ENCODE assay signal across 12 cellular contexts in genomic region chr4:140497428-140497775, GRCh38. TPM values are rescaled to one million over a fixed set of nuclear protein-coding genes. Genes with fewer than 3 reads are reported as not detected.
DNase-seq lines count a peak whose midpoint lies in the region; ATAC-seq and TF ChIP-seq lines count a peak whose summit lies in the region.
"Had no signal": no experiment of that assay in that cellular context is flagged by ENCODE, and none has a peak within 500 bp of the region (broad histone marks: within the 10 kb centered on the region; RNA-seq: fewer than 3 reads in every experiment).

No MANE protein-coding gene starts in this region.

- no peak for ATAC-seq in activated B cell treated with CpG ODN at 0.5 μM for 24 hours (ENCODE audit: low read depth)
- ATAC-seq: GM12878 had no signal

- H3K27ac Mint-ChIP-seq in H9 (no peak overlapping the region), activated B cell treated with CpG ODN at 0.5 μM for 24 hours (no peak overlapping the region), progenitor cell of endocrine pancreas (no peak overlapping the region)

- peaks cover 64% of the 10 kb centered on the region for H3K27me3 Mint-ChIP-seq in H9 (ENCODE audit: low read depth)
- peaks cover 55% of the 10 kb centered on the region for H3K27me3 Mint-ChIP-seq in activated B cell treated with CpG ODN at 0.5 μM for 24 hours
- H3K27me3 Mint-ChIP-seq in progenitor cell of endocrine pancreas, result peaks cover 54% of the 10 kb centered on the region

- H4K20me1 ChIP-seq in H9 (ENCODE audit: control insufficient read depth, insufficient read depth, insufficient read length), result no peaks in the 10 kb centered on the region

- H3K14ac ChIP-seq in H9 (ENCODE audit: insufficient read depth, low read length), result peak overlapping the region; percentile 78

- no peak overlapping the region for H3K56ac ChIP-seq in H9 (ENCODE audit: insufficient read length, low read depth, low read length)

- TF ChIP-seq CTCF in H9 (conservative IDR thresholded peaks at IDR 0.05), result no peak
- TF ChIP-seq CTCF in activated B cell treated with CpG ODN at 0.5 μM for 24 hours (IDR thresholded peaks at IDR 0.05), result no peak
- no peak for TF ChIP-seq CTCF in progenitor cell of endocrine pancreas (IDR thresholded peaks at IDR 0.05; ENCODE audit: unreplicated experiment)

- H3K4me2 ChIP-seq in H9 (ENCODE audit: insufficient read depth, insufficient read length, low read length), result peak overlapping the region; percentile 72

- H3K23me2 ChIP-seq in H9 (ENCODE audit: insufficient read length, low read depth, low read length, poor library complexity, severe bottlenecking), result peaks cover 9% of the 10 kb centered on the region

- no peak overlapping the region for H2BK120ac ChIP-seq in H9 (ENCODE audit: low read depth, low read length, poor library complexity, severe bottlenecking)

- H3K27me3 ChIP-seq in H9 (ENCODE audit: insufficient read depth, low read length) (peaks cover 22% of the 10 kb centered on the region; the same call in 1 of the 2 replicates), iPS-15b (ENCODE audit: control insufficient read depth, insufficient read depth, low read length) (peaks cover 59% of the 10 kb centered on the region)

- intact Hi-C loops in activated B cell treated with CpG ODN at 0.5 μM for 24 hours (cut with micrococcal nuclease), result no loop called here

- no peaks in the 10 kb centered on the region for H3K79me2 ChIP-seq in H9 (ENCODE audit: insufficient read depth, low read length)

- no peak overlapping the region for H2AK5ac ChIP-seq in H9 (ENCODE audit: insufficient read length, low read length)

- no peak overlapping the region for H3K27ac ChIP-seq in H9 (ENCODE audit: insufficient read length, low read depth, low read length)
- H3K27ac ChIP-seq: uterus had no signal

- no peak overlapping the region for H4K8ac ChIP-seq in H9 (replicated peaks; ENCODE audit: insufficient read length, low read depth, low read length)

- H3K4me1 ChIP-seq in H9 (ENCODE audit: insufficient read depth, low read length), result no peaks in the 10 kb centered on the region
- no peaks in the 10 kb centered on the region for H3K4me1 ChIP-seq in iPS-15b (ENCODE audit: control insufficient read depth, insufficient read depth, low read length)
- H3K4me1 ChIP-seq: uterus had no signal

- H3T11ph ChIP-seq in H9 (ENCODE audit: low read length), result no peak overlapping the region

- H4K5ac ChIP-seq in H9 (ENCODE audit: insufficient read length, low read depth, low read length), result no peak overlapping the region

- H4K91ac ChIP-seq in H9 (ENCODE audit: insufficient read length, low read depth, low read length), result no peak overlapping the region

- H3K23ac ChIP-seq in H9 (ENCODE audit: insufficient read length, low read depth, low read length), result no peak overlapping the region

- H3K9ac ChIP-seq in H9 (ENCODE audit: extremely low read depth, insufficient read length, low read length) (peak overlapping the region; percentile 59), iPS-15b (ENCODE audit: low read depth, low read length) (no peak overlapping the region)

- no peak overlapping the region for H2BK20ac ChIP-seq in H9 (ENCODE audit: low read depth, low read length, poor library complexity, severe bottlenecking)

- H3K36me3 Mint-ChIP-seq in H9 (ENCODE audit: insufficient read depth in 1 of 3, low read depth in 3 of 3) (no peaks in the 10 kb centered on the region; a peak in 1 of 7 replicates), activated B cell treated with CpG ODN at 0.5 μM for 24 hours (ENCODE audit: low read depth) (no peaks in the 10 kb centered on the region), progenitor cell of endocrine pancreas (ENCODE audit: insufficient read depth) (no peaks in the 10 kb centered on the region)

- H2AFZ ChIP-seq in H9 (ENCODE audit: low read length), result peak overlapping the region; percentile 85

- POLR2A ChIA-PET in activated B cell treated with CpG ODN at 0.5 μM for 24 hours (lab: Charles Lee), result no interaction called here

- H3K4ac ChIP-seq in H9 (ENCODE audit: low read depth, low read length), result no peak overlapping the region

- DNase-seq in H9 (no peak), activated B cell treated with CpG ODN at 0.5 μM for 24 hours (no peak), progenitor cell of endocrine pancreas (ENCODE audit: low spot score, unreplicated experiment) (no peak), AG20443 (ENCODE audit: low spot score) (no peak), activated gamma-delta T cell treated with Interleukin-2 at 50 U/mL for 16 hours (no peak), middle frontal gyrus (ENCODE audit: extremely low spot score, low spot score) (no peak)
- DNase-seq: DMS 273 treated with DMSO at 0.1 percent for 48 hours, uterus had no signal

- no peaks in the 10 kb centered on the region for H3K36me3 ChIP-seq in iPS-15b (ENCODE audit: control insufficient read depth, insufficient read depth, low read length)
- H3K36me3 ChIP-seq: uterus had no signal

- H3K4me3 ChIP-seq in iPS-15b (ENCODE audit: low read depth, low read length), result peak overlapping the region; percentile 62
- H3K4me3 ChIP-seq: GM12878, uterus had no signal

- peak overlapping the region; percentile 40 for H3K18ac ChIP-seq in H9 (ENCODE audit: insufficient read length, low read depth, low read length)

- H3K4me3 Mint-ChIP-seq in H9 (peak overlapping the region; percentile 59 to 72), activated B cell treated with CpG ODN at 0.5 μM for 24 hours (peak overlapping the region; percentile 20), progenitor cell of endocrine pancreas (ENCODE audit: low read depth) (peak overlapping the region; percentile 58)

- H3K79me1 ChIP-seq in H9 (ENCODE audit: insufficient read depth, low read depth, low read length, poor library complexity, severe bottlenecking), result no peaks in the 10 kb centered on the region

- no CpG with 5 or more reads among the region's 11 CpGs for WGBS in H9 (ENCODE audit: extremely low coverage, insufficient read length, low lambda C conversion rate)

- H2BK15ac ChIP-seq in H9 (ENCODE audit: low read depth, low read length), result no peak overlapping the region

- H3K4me1 Mint-ChIP-seq in H9 (peaks cover 3 to 4% of the 10 kb centered on the region in 2 experiments; a peak in 3 of 4 replicates), activated B cell treated with CpG ODN at 0.5 μM for 24 hours (peaks cover 7% of the 10 kb centered on the region), progenitor cell of endocrine pancreas (ENCODE audit: low read depth) (no peaks in the 10 kb centered on the region)

- H3K9me3 Mint-ChIP-seq in H9 (no peaks in the 10 kb centered on the region; a peak in 1 of 5 replicates), activated B cell treated with CpG ODN at 0.5 μM for 24 hours (no peaks in the 10 kb centered on the region), progenitor cell of endocrine pancreas (ENCODE audit: low read depth) (no peaks in the 10 kb centered on the region)

- CTCF ChIA-PET in activated B cell treated with CpG ODN at 0.5 μM for 24 hours (lab: Charles Lee), result no interaction called here

- H2BK12ac ChIP-seq in H9 (ENCODE audit: insufficient read length, low read depth, low read length), result no peak overlapping the region

- H3K9me3 ChIP-seq in H9 (ENCODE audit: control insufficient read depth, low read depth, low read length) (no peaks in the 10 kb centered on the region), iPS-15b (ENCODE audit: control insufficient read depth, insufficient read depth, low read length) (no peaks in the 10 kb centered on the region)
- H3K9me3 ChIP-seq: uterus had no signal

- no peak overlapping the region for H2BK5ac ChIP-seq in H9 (ENCODE audit: insufficient read length, low read length)

RNA-seq across cellular contexts. Expression of gene MGAT4D, which starts 0.7 kb away (rescaled TPM):
- not detected in 2 replicates for total RNA-seq in H9 (2021)
- not detected in 2 replicates for total RNA-seq in activated B cell treated with CpG ODN at 0.5 μM for 24 hours
- total RNA-seq in progenitor cell of endocrine pancreas, result not detected in 2 replicates
- total RNA-seq: GM12878, M059J, pulmonary artery endothelial cell, uterus had no signal

RNA-seq across cellular contexts. Expression of gene ELMOD2, which starts 26.6 kb away (rescaled TPM):
- 26.3 and 28.0 TPM in 2 replicates for total RNA-seq in H9 (2021)
- total RNA-seq in activated B cell treated with CpG ODN at 0.5 μM for 24 hours, result 20.4 and 20.8 TPM in 2 replicates
- 66.7 and 69.3 TPM in 2 replicates for total RNA-seq in progenitor cell of endocrine pancreas
